Comparison of ENCODE assay signal across 9 cellular contexts in the genomic region with DNA sequence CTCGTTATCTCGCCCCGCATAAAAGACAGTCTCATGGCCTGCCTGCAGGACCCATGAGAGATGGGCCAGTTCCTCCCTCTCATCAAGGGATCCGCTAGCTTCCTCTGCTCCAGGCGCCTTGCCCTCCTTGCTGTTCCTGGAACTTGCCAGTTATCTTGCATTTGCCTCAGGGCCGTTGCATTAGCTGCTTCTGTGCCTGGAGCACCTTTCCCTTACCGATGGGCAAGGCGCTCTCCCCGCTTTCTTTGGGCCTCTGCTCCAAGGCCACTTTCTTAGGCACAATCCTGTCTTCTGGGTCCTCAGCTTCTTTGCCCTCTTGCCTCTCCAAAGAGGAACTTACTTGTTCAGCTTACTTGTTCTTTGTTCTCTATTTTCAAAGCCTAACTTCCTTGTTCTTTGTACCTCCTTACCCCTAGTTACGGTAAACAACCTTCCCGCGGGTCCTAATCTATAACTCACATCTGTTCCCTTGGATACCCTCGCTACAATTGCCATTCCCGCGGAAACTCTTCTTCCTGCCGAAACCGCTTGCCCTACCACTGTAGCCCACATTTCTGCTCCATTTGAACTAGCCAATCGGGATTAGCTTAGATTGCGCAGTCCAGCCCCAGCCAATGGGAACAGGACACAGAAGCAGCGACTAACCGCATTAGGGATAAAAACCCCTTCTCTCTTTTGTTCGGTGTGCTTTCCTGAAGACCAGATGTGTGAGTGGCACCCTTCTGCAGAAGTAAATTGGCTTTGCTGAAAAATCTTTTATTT. TPM values are rescaled to one million over a fixed set of nuclear protein-coding genes. Genes with fewer than 3 reads are reported as not detected.
DNase-seq lines count a peak whose midpoint lies in the region; ATAC-seq, FAIRE-seq and TF ChIP-seq lines count a peak whose summit lies in the region.
"Had no signal": no experiment of that assay in that cellular context is flagged by ENCODE, and none has a peak within 500 bp of the region (broad histone marks: within the 10 kb centered on the region; RNA-seq: fewer than 3 reads in every experiment).

No MANE protein-coding gene starts in this region.

- H3K4me3 ChIP-seq in SK-N-MC, result peak overlapping the region; percentile 63
- peak overlapping the region in 3 of 4 donors; percentile 84 to 100 (median 99) for H3K4me3 ChIP-seq in esophagus squamous epithelium
- H3K4me3 ChIP-seq in pancreas, result peak overlapping the region in 2 of 4 donors; percentile 95 to 100

- H3K36me3 ChIP-seq in SK-N-MC (ENCODE audit: insufficient read depth, low read length) (peaks cover 19% of the 10 kb centered on the region), esophagus squamous epithelium (peaks cover 0 to 28% (median 0%) of the 10 kb centered on the region in 3 donors), pancreas (no peaks in the 10 kb centered on the region)

- WGBS in esophagus squamous epithelium, 2 donors, result 54 to 60% methylated on average over 22 of the region's 22 CpGs
- 39 to 43% methylated on average over 22 of the region's 22 CpGs for whole genome bisulfite sequencing in pancreas, 2 donors

- ATAC-seq in pancreas (peak; percentile 12 to 37 (median 26)), GM18505 (IDR thresholded peaks at IDR 0.05; ENCODE audit: unreplicated experiment) (no peak)

- TF ChIP-seq CTCF in esophagus squamous epithelium (IDR thresholded peaks at IDR 0.05), result no peak
- no peak for TF ChIP-seq CTCF in pancreas (IDR thresholded peaks at IDR 0.05)

- TF ChIP-seq POLR2A in esophagus squamous epithelium (IDR thresholded peaks at IDR 0.05) (no peak), GM18505 (IDR thresholded peaks at IDR 0.05; ENCODE audit: borderline replicate concordance, extremely low read depth, insufficient read depth, insufficient read length) (no peak)

- intact Hi-C loops in esophagus squamous epithelium (cut with DNase I), result no loop called here
- intact Hi-C loops in pancreas (cut with DNase I), result no loop called here

- H3K27me3 ChIP-seq in esophagus squamous epithelium (no peaks in the 10 kb centered on the region), pancreas (no peaks in the 10 kb centered on the region)

- H3K4me1 ChIP-seq in esophagus squamous epithelium (peaks cover 24 to 84% (median 48%) of the 10 kb centered on the region in 3 donors), pancreas (peaks cover 32 to 50% (median 39%) of the 10 kb centered on the region in 3 donors)

- peak; percentile 1 for DNase-seq in NCI-H1694 treated with DMSO at 0.1 percent for 48 hours (lab: John Stamatoyannopoulos, UW)
- DNase-seq in NCI-H1694 (lab: John Stamatoyannopoulos, UW), result no peak
- no peak for DNase-seq in SK-N-MC (ENCODE audit: low read depth, low spot score)
- no peak for DNase-seq in esophagus squamous epithelium (lab: John Stamatoyannopoulos, UW)
- peak; percentile 37 to 72 (median 58) for DNase-seq in pancreas
- DNase-seq in NCI-H2107 (lab: John Stamatoyannopoulos, UW), result no peak
- DNase-seq in RCC 7860 (ENCODE audit: low spot score), result no peak

- no peaks in the 10 kb centered on the region for H3K9me3 ChIP-seq in SK-N-MC (ENCODE audit: low read depth, low read length)
- no peaks in the 10 kb centered on the region for H3K9me3 ChIP-seq in esophagus squamous epithelium
- no peaks in the 10 kb centered on the region for H3K9me3 ChIP-seq in pancreas

- H3K27ac ChIP-seq in SK-N-MC (no peak overlapping the region), esophagus squamous epithelium (peak overlapping the region in 3 of 4 donors; percentile 95 to 96 (median 96)), pancreas (peak overlapping the region; percentile 49 to 92 (median 86))

- no peak overlapping the region for H3K9ac ChIP-seq in SK-N-MC (ENCODE audit: insufficient read length)

- FAIRE-seq in pancreas (lab: Jason Lieb, UNC), result peak; percentile 13
- FAIRE-seq in RCC 7860 (lab: Jason Lieb, UNC), result no peak

RNA-seq across cellular contexts. Expression of gene NSFL1C, which starts 0.9 kb away (rescaled TPM):
- 10 to 100 TPM; 41.5 to 65.6 (median 59.3) TPM for total RNA-seq in esophagus squamous epithelium
- 10 to 100 TPM; 27.0 to 43.8 (median 34.3) TPM for total RNA-seq in pancreas
- polyA plus RNA-seq in pancreas, result 10 to 100 TPM; 23.7 to 32.1 TPM

RNA-seq across cellular contexts. Expression of gene SIRPB2, which starts 23.7 kb away (rescaled TPM):
- total RNA-seq in esophagus squamous epithelium, result 1 to 10 TPM; 1.2 to 5.9 (median 1.9) TPM
- total RNA-seq in pancreas, result 1 to 10 TPM in 3 of 6 donors, under 1 TPM in 3; 0.09 to 3.4 (median 0.74) TPM
- polyA plus RNA-seq in pancreas, result under 1 TPM; 0.21 to 0.80 TPM
- polyA plus RNA-seq: AG04450 had no signal

Comparison
In these comparisons a context has a peak if more than half of its experiments do, and no peak if none do; other contexts are left out.
1. DNase-seq: peak in NCI-H1694 treated with DMSO at 0.1 percent for 48 hours (single experiment) and pancreas (6 of 6); none in NCI-H1694 (single experiment), SK-N-MC (single experiment), esophagus squamous epithelium (single experiment), NCI-H2107 (single experiment) and RCC 7860 (single experiment).